19 cellular contexts compared by ENCODE assay signal in genomic region chr6:52564856-52565255, GRCh38. TPM values are rescaled to one million over a fixed set of nuclear protein-coding genes. Genes with fewer than 3 reads are reported as not detected.
A peak's percentile ranks its signal among the peaks of the same experiment; 100 is the strongest.
DNase-seq lines count a peak whose midpoint lies in the region; FAIRE-seq and TF ChIP-seq lines count a peak whose summit lies in the region.
"Had no signal": no experiment of that assay in that cellular context is flagged by ENCODE, and none has a peak within 500 bp of the region (broad histone marks: within the 10 kb centered on the region; RNA-seq: fewer than 3 reads in every experiment).

No MANE protein-coding gene starts in this region.

- no peak overlapping the region for H2AFZ ChIP-seq in Loucy (ENCODE audit: low read length)

- no peak for TF ChIP-seq POLR2A in GM12891 (IDR thresholded peaks at IDR 0.05; ENCODE audit: low read depth, low read length)

- no peak for TF ChIP-seq CTCF in Loucy (conservative IDR thresholded peaks at IDR 0.05; ENCODE audit: low read length)
- TF ChIP-seq CTCF in ascending aorta (IDR thresholded peaks at IDR 0.05), result no peak
- no peak for TF ChIP-seq CTCF in liver (IDR thresholded peaks at IDR 0.05; ENCODE audit: low read depth, low read length, missing input control)

- peaks cover 2% of the 10 kb centered on the region; the same call in 1 of the 2 replicates for H3K36me3 ChIP-seq in Loucy (ENCODE audit: insufficient read depth, low read length)
- no peaks in the 10 kb centered on the region for H3K36me3 ChIP-seq in ascending aorta
- no peaks in the 10 kb centered on the region for H3K36me3 ChIP-seq in liver (ENCODE audit: control insufficient read depth in 4 of 4, insufficient read depth in 3 of 4, low read depth in 1 of 4, low read length in 3 of 4)
- no peaks in the 10 kb centered on the region for H3K36me3 ChIP-seq in small intestine (ENCODE audit: control insufficient read depth in 2 of 2, insufficient read depth in 2 of 2, low read length in 2 of 2)

- H3K27me3 ChIP-seq in Loucy (ENCODE audit: insufficient read depth, low read length, poor library complexity, severe bottlenecking), result no peaks in the 10 kb centered on the region
- H3K27me3 ChIP-seq in ascending aorta, result no peaks in the 10 kb centered on the region
- H3K27me3 ChIP-seq in liver (ENCODE audit: control insufficient read depth in 4 of 4, insufficient read depth in 4 of 4, low read length in 3 of 4), result no peaks in the 10 kb centered on the region
- H3K27me3 ChIP-seq in small intestine (ENCODE audit: control insufficient read depth in 2 of 2, insufficient read depth in 2 of 2, low read length in 2 of 2), result no peaks in the 10 kb centered on the region
- H3K27me3 ChIP-seq: SJSA1 had no signal

- FAIRE-seq in small intestine (lab: Jason Lieb, UNC) (no peak), GM12891 (lab: Jason Lieb, UNC) (no peak)
- FAIRE-seq: GM18507 had no signal

- H3K9ac ChIP-seq in Loucy (ENCODE audit: low read depth, low read length, poor library complexity, severe bottlenecking), result peak overlapping the region; percentile 68
- no peak overlapping the region for H3K9ac ChIP-seq in liver (ENCODE audit: low read depth in 1 of 2, low read length in 2 of 2)

- TF ChIP-seq RAD21 in liver (IDR thresholded peaks at IDR 0.05), result no peak

- peak overlapping the region; percentile 95 for H3K4me2 ChIP-seq in Loucy (ENCODE audit: low read depth, low read length, poor library complexity, severe bottlenecking)

- intact Hi-C loops in ascending aorta (cut with DNase I), result no loop called here
- intact Hi-C loops in posterior vena cava (cut with DNase I), result no loop called here

- H3K4me3 ChIP-seq in Loucy (ENCODE audit: low read length, poor library complexity, severe bottlenecking) (peak overlapping the region; percentile 63), ascending aorta (no peak overlapping the region), liver (ENCODE audit: low read depth in 1 of 3, low read length in 3 of 3) (no peak overlapping the region), small intestine (ENCODE audit: low read depth in 1 of 2, low read length in 2 of 2) (no peak overlapping the region)
- H3K4me3 ChIP-seq: SJSA1 had no signal

- WGBS in liver, result 60% methylated on average over 3 of the region's 3 CpGs
- 36 to 70% (median 39%) methylated on average over 3 of the region's 3 CpGs for WGBS in small intestine, 3 donors

- peaks cover 79% of the 10 kb centered on the region for H3K4me1 ChIP-seq in Loucy (ENCODE audit: insufficient read depth, low read length, poor library complexity, severe bottlenecking)
- H3K4me1 ChIP-seq in ascending aorta, result peaks cover 24 to 59% of the 10 kb centered on the region in 2 donors
- peaks cover 10 to 43% (median 24%) of the 10 kb centered on the region in 4 donors for H3K4me1 ChIP-seq in liver (ENCODE audit: control insufficient read depth in 4 of 4, insufficient read depth in 4 of 4, low read length in 3 of 4)
- peaks cover 14 to 28% of the 10 kb centered on the region in 2 donors for H3K4me1 ChIP-seq in small intestine (ENCODE audit: control insufficient read depth in 2 of 2, insufficient read depth in 1 of 2, low read depth in 1 of 2, low read length in 1 of 2)

- no peaks in the 10 kb centered on the region for H3K9me2 ChIP-seq in Loucy (replicated peaks; ENCODE audit: low read depth, low read length)

- H3F3A ChIP-seq in Loucy (ENCODE audit: low read depth), result peaks cover 3% of the 10 kb centered on the region; the same call in 1 of the 2 replicates

- H3K9me3 ChIP-seq in Loucy (ENCODE audit: insufficient read depth, low read depth, low read length), result no peaks in the 10 kb centered on the region
- no peaks in the 10 kb centered on the region for H3K9me3 ChIP-seq in ascending aorta
- H3K9me3 ChIP-seq in liver (ENCODE audit: control insufficient read depth in 4 of 4, low read length in 3 of 4), result no peaks in the 10 kb centered on the region
- no peaks in the 10 kb centered on the region for H3K9me3 ChIP-seq in small intestine (ENCODE audit: control insufficient read depth, low read depth)
- H3K9me3 ChIP-seq: SJSA1 had no signal

- peak overlapping the region; percentile 28 to 99 for H3K27ac ChIP-seq in ascending aorta
- H3K27ac ChIP-seq in liver (ENCODE audit: low read depth in 1 of 2, low read length in 2 of 2), result no peak overlapping the region
- H3K27ac ChIP-seq in small intestine (ENCODE audit: low read depth in 1 of 2, low read length in 1 of 2), result peak overlapping the region in 1 of 2 donors; percentile 32
- H3K27ac ChIP-seq: SJSA1 had no signal

- H4K20me1 ChIP-seq in Loucy (ENCODE audit: insufficient read depth, low read length, poor library complexity, severe bottlenecking), result peaks cover 73% of the 10 kb centered on the region

- no peak for DNase-seq in ascending aorta (ENCODE audit: low spot score in 2 of 2)
- DNase-seq in small intestine, result peak; percentile 91
- DNase-seq in NOMO-1 (lab: John Stamatoyannopoulos, UW; ENCODE audit: unreplicated experiment in 2 of 2), result no peak
- DNase-seq in C1 segment of cervical spinal cord (lab: John Stamatoyannopoulos, UW), result no peak
- DNase-seq in posterior vena cava (ENCODE audit: low spot score), result no peak
- DNase-seq in GM12891 (ENCODE audit: insufficient read length, low spot score), result no peak
- DNase-seq: DMS153, EL, Kasumi-1, NCI-H1436, NCI-H2029 treated with DMSO at 0.1 percent for 48 hours, NCI-H510A, NCI-H82, OCI-M1, SW 1271 had no signal

- H3K79me2 ChIP-seq in Loucy (ENCODE audit: insufficient read depth, low read length), result peaks cover 100% of the 10 kb centered on the region

TF ChIP-seq in liver, 16 proteins besides CTCF, POLR2A, EP300 and RAD21 (continues in another document):
- TF ChIP-seq FOXA2 (IDR thresholded peaks at IDR 0.05), result no peak
- peak in 1 of 2 donors; percentile 35 for TF ChIP-seq JUND (IDR thresholded peaks at IDR 0.05)
- no peak for TF ChIP-seq FOXA1 (IDR thresholded peaks at IDR 0.05)
- TF ChIP-seq ATF3 (IDR thresholded peaks at IDR 0.05), result no peak
- TF ChIP-seq EGR1 (IDR thresholded peaks at IDR 0.05; ENCODE audit: low read depth in 2 of 2), result no peak
- no peak for TF ChIP-seq TAF1 (conservative IDR thresholded peaks at IDR 0.05)
- TF ChIP-seq HNF4G (IDR thresholded peaks at IDR 0.05), result peak; percentile 52
- peak; percentile 70 to 76 for TF ChIP-seq RXRA (IDR thresholded peaks at IDR 0.05)
- peak; percentile 90 to 92 for TF ChIP-seq HNF4A (conservative IDR thresholded peaks at IDR 0.05)

TF ChIP-seq in GM12891, 5 proteins besides CTCF, POLR2A, EP300 and RAD21:
- TF ChIP-seq SPI1 (IDR thresholded peaks at IDR 0.05; ENCODE audit: low read depth, low read length) (no peak), PAX5 (IDR thresholded peaks at IDR 0.05; ENCODE audit: insufficient read depth, low read length, severe bottlenecking) (no peak), POLR2AphosphoS5 (IDR thresholded peaks at IDR 0.05; ENCODE audit: low read depth, low read length) (no peak), TAF1 (IDR thresholded peaks at IDR 0.05; ENCODE audit: low read depth, low read length) (no peak), POU2F2 (IDR thresholded peaks at IDR 0.05; ENCODE audit: low read depth, low read length) (no peak)

RNA-seq across cellular contexts. Expression of gene TRAM2, which starts 12.0 kb away (rescaled TPM):
- total RNA-seq in ascending aorta (32.6 TPM), liver (10 to 100 TPM in 1 of 2 donors, 1 to 10 TPM in 1; 8.5 to 17.5 TPM), posterior vena cava (10 to 100 TPM; 40.8 to 46.9 TPM)
- polyA plus RNA-seq in liver (10 to 100 TPM in 1 of 2 donors, 1 to 10 TPM in 1; 7.3 to 20.3 TPM), small intestine (10 to 100 TPM in 1 of 3 donors, 1 to 10 TPM in 2; 2.7 to 13.8 (median 3.2) TPM)
- 7.5 TPM for polyA plus RNA-seq in GM12891 (2012; ENCODE audit: low read depth, missing spikeins)

Comparison
In these comparisons a context has a peak if more than half of its experiments do, and no peak if none do; other contexts are left out.
1. H3K27ac ChIP-seq: peak in ascending aorta (2 of 2); none in liver (0 of 2).